13 cellular contexts compared by ENCODE assay signal in genomic region chr1:212611000-212611636, GRCh38. TPM values are rescaled to one million over a fixed set of nuclear protein-coding genes. Genes with fewer than 3 reads are reported as not detected.
DNase-seq lines count a peak whose midpoint lies in the region; ATAC-seq and TF ChIP-seq lines count a peak whose summit lies in the region.
"Had no signal": no experiment of that assay in that cellular context is flagged by ENCODE, and none has a peak within 500 bp of the region (broad histone marks: within the 10 kb centered on the region; RNA-seq: fewer than 3 reads in every experiment).

No MANE protein-coding gene starts in this region.

- peak overlapping the region; percentile 76 for H3K4me3 Mint-ChIP-seq in CD4-positive, alpha-beta T cell
- H3K4me3 Mint-ChIP-seq in activated naive CD8-positive, alpha-beta T cell treated with anti-CD3 and anti-CD28 coated beads for 36 hours, result peak overlapping the region; percentile 84

- no peak overlapping the region for H3K23ac ChIP-seq in mesenchymal stem cell (ENCODE audit: low read length in 2 of 2)

- H4K91ac ChIP-seq in mesenchymal stem cell (ENCODE audit: low read length), result no peak overlapping the region

- WGBS in mesenchymal stem cell, result 87% methylated on average over 2 of the region's 2 CpGs

- POLR2A ChIA-PET in CD4-positive, alpha-beta T cell (lab: Charles Lee), result no interaction called here

- peak overlapping the region; percentile 90 for H3K4me3 ChIP-seq in HUES6 (ENCODE audit: low read depth, low read length)
- peak overlapping the region in 1 of 2 experiments; percentile 90 for H3K4me3 ChIP-seq in mesenchymal stem cell (ENCODE audit: insufficient read depth in 1 of 2, low read depth in 1 of 2, low read length in 2 of 2)

- no peak overlapping the region for H2AK5ac ChIP-seq in mesenchymal stem cell (ENCODE audit: low read length, severe bottlenecking)

- H3K9me3 Mint-ChIP-seq in CD4-positive, alpha-beta T cell, result no peaks in the 10 kb centered on the region
- no peaks in the 10 kb centered on the region for H3K9me3 Mint-ChIP-seq in activated naive CD8-positive, alpha-beta T cell treated with anti-CD3 and anti-CD28 coated beads for 36 hours

- ATAC-seq in CD4-positive, alpha-beta T cell (ENCODE audit: poor library complexity), result no peak
- ATAC-seq: heart left ventricle had no signal

- CTCF ChIA-PET in CD4-positive, alpha-beta T cell (lab: Charles Lee), result no interaction called here

- TF ChIP-seq CTCF in CD4-positive, alpha-beta T cell (IDR thresholded peaks at IDR 0.05), result no peak

- H3K27me3 ChIP-seq in CD4-positive, alpha-beta T cell (ENCODE audit: control insufficient read depth, insufficient read depth, low read length), result peaks cover 37% of the 10 kb centered on the region
- H3K27me3 ChIP-seq in HUES6 (ENCODE audit: control insufficient read depth, insufficient read depth, low read length) (peaks cover 31% of the 10 kb centered on the region), mesenchymal stem cell (ENCODE audit: control insufficient read depth in 1 of 2, insufficient read depth in 1 of 2, low read length in 2 of 2) (peaks cover 20 to 21% of the 10 kb centered on the region in 2 experiments)

- no peak overlapping the region for H3K4me2 ChIP-seq in mesenchymal stem cell (ENCODE audit: low read length, poor library complexity, severe bottlenecking)
- H3K4me2 ChIP-seq: SK-N-SH had no signal

- peaks cover 12% of the 10 kb centered on the region for H3K36me3 Mint-ChIP-seq in CD4-positive, alpha-beta T cell (ENCODE audit: low read depth)
- H3K36me3 Mint-ChIP-seq in activated naive CD8-positive, alpha-beta T cell treated with anti-CD3 and anti-CD28 coated beads for 36 hours, result peaks cover 52% of the 10 kb centered on the region

- H3K4me1 ChIP-seq in HUES6 (ENCODE audit: control insufficient read depth, insufficient read depth, low read length), result peaks cover 50% of the 10 kb centered on the region
- peaks cover 23% of the 10 kb centered on the region for H3K4me1 ChIP-seq in mesenchymal stem cell (ENCODE audit: control insufficient read depth, insufficient read depth, low read depth, low read length)

- peaks cover 34% of the 10 kb centered on the region for H3K4me1 Mint-ChIP-seq in CD4-positive, alpha-beta T cell (ENCODE audit: low read depth)
- peaks cover 58% of the 10 kb centered on the region for H3K4me1 Mint-ChIP-seq in activated naive CD8-positive, alpha-beta T cell treated with anti-CD3 and anti-CD28 coated beads for 36 hours

- H2BK12ac ChIP-seq in mesenchymal stem cell (ENCODE audit: low read length in 2 of 2), result no peak overlapping the region

- H3K18ac ChIP-seq in mesenchymal stem cell (ENCODE audit: low read depth in 1 of 2, low read length in 2 of 2), result no peak overlapping the region

- H3K14ac ChIP-seq in mesenchymal stem cell (ENCODE audit: low read length in 2 of 2), result no peak overlapping the region

- H2BK5ac ChIP-seq in mesenchymal stem cell (ENCODE audit: low read depth, low read length, poor library complexity, severe bottlenecking), result no peak overlapping the region

- H3K36me3 ChIP-seq in HUES6 (ENCODE audit: control insufficient read depth, insufficient read depth, low read length), result peaks cover 16% of the 10 kb centered on the region
- H3K36me3 ChIP-seq in mesenchymal stem cell (ENCODE audit: control insufficient read depth in 1 of 2, insufficient read depth in 2 of 2, low read depth in 1 of 2, low read length in 2 of 2), result peaks cover 5 to 13% of the 10 kb centered on the region in 2 experiments

- H3K79me1 ChIP-seq in mesenchymal stem cell (replicated peaks; ENCODE audit: low read length, poor library complexity, severe bottlenecking), result peaks cover 28% of the 10 kb centered on the region

- H3K27ac ChIP-seq in CD4-positive, alpha-beta T cell (ENCODE audit: low read depth, low read length), result no peak overlapping the region
- H3K27ac ChIP-seq in HUES6 (ENCODE audit: low read depth, low read length) (no peak overlapping the region), mesenchymal stem cell (ENCODE audit: low read length, poor library complexity, severe bottlenecking) (no peak overlapping the region)

- H3K27me3 Mint-ChIP-seq in CD4-positive, alpha-beta T cell, result peaks cover 58% of the 10 kb centered on the region
- peaks cover 30% of the 10 kb centered on the region for H3K27me3 Mint-ChIP-seq in activated naive CD8-positive, alpha-beta T cell treated with anti-CD3 and anti-CD28 coated beads for 36 hours

- intact Hi-C loops in CD4-positive, alpha-beta T cell (cut with DNase I, micrococcal nuclease), result loop anchor here in 1 of 2 experiments (2.0 kb wide), 1 partner anchor 52 kb away; no protein-coding TSS in a partner anchor

- H2BK15ac ChIP-seq in mesenchymal stem cell (ENCODE audit: low read depth, poor library complexity, severe bottlenecking), result no peak overlapping the region

- H3K27ac Mint-ChIP-seq in CD4-positive, alpha-beta T cell, result no peak overlapping the region
- peak overlapping the region; percentile 28 for H3K27ac Mint-ChIP-seq in activated naive CD8-positive, alpha-beta T cell treated with anti-CD3 and anti-CD28 coated beads for 36 hours

- DNase-seq in CD4-positive, alpha-beta T cell, result no peak
- DNase-seq in activated naive CD8-positive, alpha-beta T cell treated with anti-CD3 and anti-CD28 coated beads for 36 hours, result no peak
- peak; percentile 50 for DNase-seq in mesenchymal stem cell
- DNase-seq in stimulated activated CD4-positive, alpha-beta T cell treated with anti-CD3 and anti-CD28 coated beads, Interleukin-12 subunit alpha, Interleukin-12 subunit beta, amount 100 ng/mL, for 4 hours, result no peak
- no peak for DNase-seq in NCI-H446 treated with DMSO at 0.1 percent for 48 hours (lab: John Stamatoyannopoulos, UW)
- DNase-seq in effector CD4-positive, alpha-beta T cell, result no peak
- DNase-seq in T-helper 9 cell, result no peak
- DNase-seq: heart left ventricle; NCI-H146; SK-N-SH; stimulated activated CD4-positive, alpha-beta T cell treated with anti-CD3 and anti-CD28 coated beads, Interleukin-15, amount 100 ng/mL, for 24 hours; stimulated activated naive CD4-positive, alpha-beta T cell treated with Interleukin-2 at 50 U/mL for 16 hours had no signal

- H4K8ac ChIP-seq in mesenchymal stem cell (ENCODE audit: low read length), result no peak overlapping the region

- H2BK120ac ChIP-seq in mesenchymal stem cell (ENCODE audit: low read depth, low read length), result no peak overlapping the region

- no peaks in the 10 kb centered on the region for H3K9me3 ChIP-seq in CD4-positive, alpha-beta T cell (ENCODE audit: control insufficient read depth, low read length)
- H3K9me3 ChIP-seq in HUES6 (ENCODE audit: control insufficient read depth, insufficient read depth, low read depth, low read length), result no peaks in the 10 kb centered on the region
- no peaks in the 10 kb centered on the region for H3K9me3 ChIP-seq in mesenchymal stem cell (ENCODE audit: control insufficient read depth, low read length)
- H3K9me3 ChIP-seq: heart left ventricle, SK-N-SH had no signal

- H2AFZ ChIP-seq in mesenchymal stem cell (ENCODE audit: low read depth, low read length), result no peak overlapping the region

- no peak overlapping the region for H3K4ac ChIP-seq in mesenchymal stem cell (ENCODE audit: low read depth in 1 of 2, low read length in 2 of 2)

- no peak overlapping the region for H3K9ac ChIP-seq in HUES6 (ENCODE audit: low read length)
- peak overlapping the region; percentile 98 for H3K9ac ChIP-seq in mesenchymal stem cell (ENCODE audit: low read length)
- H3K9ac ChIP-seq: SK-N-SH had no signal

RNA-seq across cellular contexts. Expression of gene ATF3, which starts 2.6 kb away (rescaled TPM):
- total RNA-seq in CD4-positive, alpha-beta T cell, result 10 to 100 TPM; 10.4 to 12.7 TPM
- total RNA-seq in activated naive CD8-positive, alpha-beta T cell treated with anti-CD3 and anti-CD28 coated beads for 36 hours, result 10 to 100 TPM; 42.4 to 44.9 TPM
- polyA plus RNA-seq in mesenchymal stem cell (2013, experiment 1 of 2), result 11.5 TPM
- polyA plus RNA-seq in mesenchymal stem cell (2013, experiment 2 of 2), result 9.7 TPM
